ENCODE assay signal across 1 cellular context in genomic region chr3:52436500-52437106, GRCh38.
TF ChIP-seq lines count a peak whose summit lies in the region.

No MANE protein-coding gene starts in this region.

TF ChIP-seq in HepG2, 621 proteins besides CTCF, POLR2A, EP300 and RAD21:
- TF ChIP-seq ZNF275 (CRISPR knock-in tag; IDR thresholded peaks at IDR 0.05; ENCODE audit: borderline replicate concordance) (no peak), HNRNPLL (IDR thresholded peaks at IDR 0.05; ENCODE audit: low read depth, low read length, poor library complexity, severe bottlenecking) (no peak), GATAD1 (CRISPR knock-in tag; IDR thresholded peaks at IDR 0.05) (no peak), ELF1 (CRISPR knock-in tag; IDR thresholded peaks at IDR 0.05) (no peak), YY1 (IDR thresholded peaks at IDR 0.05; ENCODE audit: insufficient read depth, insufficient replicate concordance, low read depth, low read length) (no peak), CSRNP2 (CRISPR knock-in tag; conservative IDR thresholded peaks at IDR 0.05; ENCODE audit: low read depth) (no peak), CHD2 (IDR thresholded peaks at IDR 0.05; ENCODE audit: low read depth, low read length) (no peak), CREB1 (IDR thresholded peaks at IDR 0.05) (no peak), CREB1 (CRISPR knock-in tag; IDR thresholded peaks at IDR 0.05) (no peak), PHF20 (CRISPR knock-in tag; IDR thresholded peaks at IDR 0.05) (no peak)
